Comparison of ENCODE assay signal across 8 cellular contexts in genomic region chr6:159819932-159820640, GRCh38. TPM values are rescaled to one million over a fixed set of nuclear protein-coding genes. Genes with fewer than 3 reads are reported as not detected.
DNase-seq lines count a peak whose midpoint lies in the region; ATAC-seq and FAIRE-seq lines count a peak whose summit lies in the region.

No MANE protein-coding gene starts in this region.

- DNase-seq in AML-193 (lab: John Stamatoyannopoulos, UW) (peak; percentile 94 to 96), H7 (peak; percentile 77), T-helper 9 cell (peak; percentile 9), iPS-NIHi11 (ENCODE audit: low spot score) (peak; percentile 46), HTR-8/SVneo (ENCODE audit: insufficient read length, low spot score) (no peak), NCI-H187 (lab: John Stamatoyannopoulos, UW) (no peak)

- peaks cover 2% of the 10 kb centered on the region; the same call in 1 of the 2 replicates for H3K27me3 ChIP-seq in H7 (ENCODE audit: control insufficient read depth, insufficient read depth, low read length)

- H3K4me3 ChIP-seq in H7 (ENCODE audit: insufficient read depth, low read depth, low read length) = no peak overlapping the region

- no peak for FAIRE-seq in HTR-8/SVneo (lab: Jason Lieb, UNC)

- ATAC-seq in GM19455 (IDR thresholded peaks at IDR 0.05; ENCODE audit: unreplicated experiment) = no peak
- ATAC-seq in HG03039 (IDR thresholded peaks at IDR 0.05; ENCODE audit: unreplicated experiment) = no peak

- H3K36me3 ChIP-seq in H7 (replicated peaks; ENCODE audit: control insufficient read depth, insufficient read depth, low read length) = no peaks in the 10 kb centered on the region

RNA-seq across cellular contexts. Expression of gene PNLDC1, which starts 20.0 kb away (rescaled TPM):
- total RNA-seq in H7 (2014; rRNA removed; shearing (Covaris generic)) = not detected in 2 replicates

RNA-seq across cellular contexts. Expression of gene MRPL18, which starts 29.8 kb away (rescaled TPM):
- 90.2 and 99.0 TPM in 2 replicates for total RNA-seq in H7 (2014; rRNA removed; shearing (Covaris generic))

RNA-seq across cellular contexts. Expression of gene TCP1, which starts 30.7 kb away (rescaled TPM):
- total RNA-seq in H7 (2014; rRNA removed; shearing (Covaris generic)) = 375 and 406 TPM in 2 replicates

RNA-seq across cellular contexts. Expression of gene ACAT2, which starts 58.2 kb away (rescaled TPM):
- 73.0 and 108 TPM in 2 replicates for total RNA-seq in H7 (2014; rRNA removed; shearing (Covaris generic))

Comparison
In these comparisons a context has a peak if more than half of its experiments do, and no peak if none do; other contexts are left out.
1. DNase-seq: peak in AML-193 (2 of 2), H7 (single experiment), T-helper 9 cell (single experiment) and iPS-NIHi11 (single experiment); none in HTR-8/SVneo (single experiment) and NCI-H187 (0 of 2).